Comparison of ENCODE assay signal across 12 cellular contexts in genomic region chr12:102956738-102957338, GRCh38. TPM values are rescaled to one million over a fixed set of nuclear protein-coding genes. Genes with fewer than 3 reads are reported as not detected.
DNase-seq lines count a peak whose midpoint lies in the region; FAIRE-seq and TF ChIP-seq lines count a peak whose summit lies in the region.
"Had no signal": no experiment of that assay in that cellular context is flagged by ENCODE, and none has a peak within 500 bp of the region (broad histone marks: within the 10 kb centered on the region; RNA-seq: fewer than 3 reads in every experiment).

No MANE protein-coding gene starts in this region.

- no peak for FAIRE-seq in HTR-8/SVneo (lab: Jason Lieb, UNC)
- FAIRE-seq: frontal cortex had no signal

- peak overlapping the region; percentile 27 for H3K27ac Mint-ChIP-seq in T-helper 1 cell treated with Interleukin-12 subunit alpha and Interleukin-12 subunit beta and Interleukin-4 antibody, amounts not matched to agents 30 μg/mL and 1 μg/mL, for 36 hours
- no peak overlapping the region for H3K27ac Mint-ChIP-seq in chondrocyte (ENCODE audit: unreplicated experiment)
- H3K27ac Mint-ChIP-seq in progenitor cell of endocrine pancreas: no peak overlapping the region

- H3K27ac ChIP-seq in HUES6 (ENCODE audit: low read depth, low read length): no peak overlapping the region
- H3K27ac ChIP-seq: lower lobe of right lung had no signal

- H3K9ac ChIP-seq in HUES6 (ENCODE audit: low read length): no peak overlapping the region

- H3K4me1 ChIP-seq in HUES6 (ENCODE audit: control insufficient read depth, insufficient read depth, low read length): peaks cover 27% of the 10 kb centered on the region

- peak overlapping the region; percentile 62 for H3K4me3 ChIP-seq in HUES6 (ENCODE audit: low read depth, low read length)

- H3K9me3 ChIP-seq in HUES6 (ENCODE audit: control insufficient read depth, insufficient read depth, low read depth, low read length): no peaks in the 10 kb centered on the region
- H3K9me3 ChIP-seq: lower lobe of right lung had no signal

- H3K27me3 Mint-ChIP-seq in T-helper 1 cell treated with Interleukin-12 subunit alpha and Interleukin-12 subunit beta and Interleukin-4 antibody, amounts not matched to agents 30 μg/mL and 1 μg/mL, for 36 hours (ENCODE audit: low read depth): peaks cover 95% of the 10 kb centered on the region
- peaks cover 84% of the 10 kb centered on the region for H3K27me3 Mint-ChIP-seq in chondrocyte (ENCODE audit: low read depth)
- H3K27me3 Mint-ChIP-seq in progenitor cell of endocrine pancreas: peaks cover 96% of the 10 kb centered on the region

- peaks cover 100% of the 10 kb centered on the region for H3K27me3 ChIP-seq in HUES6 (ENCODE audit: control insufficient read depth, insufficient read depth, low read length)

- peaks cover 35% of the 10 kb centered on the region for H3K4me1 Mint-ChIP-seq in T-helper 1 cell treated with Interleukin-12 subunit alpha and Interleukin-12 subunit beta and Interleukin-4 antibody, amounts not matched to agents 30 μg/mL and 1 μg/mL, for 36 hours (ENCODE audit: low read depth)
- peaks cover 21% of the 10 kb centered on the region for H3K4me1 Mint-ChIP-seq in chondrocyte (ENCODE audit: low read depth)
- H3K4me1 Mint-ChIP-seq in progenitor cell of endocrine pancreas (ENCODE audit: low read depth): peaks cover 7% of the 10 kb centered on the region

- H3K4me3 Mint-ChIP-seq in T-helper 1 cell treated with Interleukin-12 subunit alpha and Interleukin-12 subunit beta and Interleukin-4 antibody, amounts not matched to agents 30 μg/mL and 1 μg/mL, for 36 hours: peak overlapping the region; percentile 66
- H3K4me3 Mint-ChIP-seq in chondrocyte (ENCODE audit: unreplicated experiment): peak overlapping the region; percentile 44
- peak overlapping the region; percentile 33 for H3K4me3 Mint-ChIP-seq in progenitor cell of endocrine pancreas (ENCODE audit: low read depth)

- TF ChIP-seq CTCF in chondrocyte (IDR thresholded peaks at IDR 0.05) (no peak), progenitor cell of endocrine pancreas (IDR thresholded peaks at IDR 0.05; ENCODE audit: unreplicated experiment) (no peak)

- peaks cover 8% of the 10 kb centered on the region for H3K9me3 Mint-ChIP-seq in T-helper 1 cell treated with Interleukin-12 subunit alpha and Interleukin-12 subunit beta and Interleukin-4 antibody, amounts not matched to agents 30 μg/mL and 1 μg/mL, for 36 hours
- H3K9me3 Mint-ChIP-seq in chondrocyte (ENCODE audit: low read depth) (no peaks in the 10 kb centered on the region), progenitor cell of endocrine pancreas (ENCODE audit: low read depth) (no peaks in the 10 kb centered on the region)

- peaks cover 5% of the 10 kb centered on the region for H3K36me3 Mint-ChIP-seq in T-helper 1 cell treated with Interleukin-12 subunit alpha and Interleukin-12 subunit beta and Interleukin-4 antibody, amounts not matched to agents 30 μg/mL and 1 μg/mL, for 36 hours (ENCODE audit: low read depth)
- H3K36me3 Mint-ChIP-seq in chondrocyte (ENCODE audit: low read depth) (peaks cover 2% of the 10 kb centered on the region), progenitor cell of endocrine pancreas (ENCODE audit: insufficient read depth) (no peaks in the 10 kb centered on the region)

- DNase-seq in T-helper 1 cell: no peak
- DNase-seq in chondrocyte (ENCODE audit: low spot score): no peak
- DNase-seq in progenitor cell of endocrine pancreas (ENCODE audit: low spot score, unreplicated experiment): no peak
- no peak for DNase-seq in HTR-8/SVneo (ENCODE audit: insufficient read length, low spot score)
- DNase-seq in activated effector memory CD4-positive, alpha-beta T cell treated with Interleukin-2 at 50 U/mL for 16 hours: no peak
- DNase-seq in SIG-M5 treated with dmso at 0.1 percent for 504 hours (lab: John Stamatoyannopoulos, UW; ENCODE audit: unreplicated experiment): no peak
- DNase-seq: activated CD8-positive, alpha-beta memory T cell treated with anti-CD3 and anti-CD28 coated beads, Interleukin-2, amount 50 U/mL, for 48 hours; lower lobe of right lung had no signal

- no peaks in the 10 kb centered on the region for H3K36me3 ChIP-seq in HUES6 (ENCODE audit: control insufficient read depth, insufficient read depth, low read length)
- H3K36me3 ChIP-seq: lower lobe of right lung had no signal

RNA-seq across cellular contexts. Expression of gene ASCL1, which starts 0.6 kb away (rescaled TPM):
- total RNA-seq in chondrocyte (not detected in 3 replicates), progenitor cell of endocrine pancreas (8.3 and 8.4 TPM in 2 replicates)
- total RNA-seq: right cardiac atrium had no signal

RNA-seq across cellular contexts. Expression of gene PAH, which starts 39.8 kb away (rescaled TPM):
- total RNA-seq in chondrocyte (not detected in 3 replicates), progenitor cell of endocrine pancreas (15.8 and 17.4 TPM in 2 replicates)
- total RNA-seq: lower lobe of right lung had no signal

Comparison
In these comparisons a context has a peak if more than half of its experiments do, and no peak if none do; other contexts are left out.
1. RNA of gene PAH, which starts 39.8 kb away (total RNA-seq): 15.8 to 17.4 TPM in progenitor cell of endocrine pancreas; not detected in chondrocyte; every median in the first group is over 10 times any median in the second.
2. Peak in every context shown above with its lines, with median percentiles within 50 percentile points of each other: H3K4me3 Mint-ChIP-seq.